8 cellular contexts compared by ENCODE assay signal in the genomic region with DNA sequence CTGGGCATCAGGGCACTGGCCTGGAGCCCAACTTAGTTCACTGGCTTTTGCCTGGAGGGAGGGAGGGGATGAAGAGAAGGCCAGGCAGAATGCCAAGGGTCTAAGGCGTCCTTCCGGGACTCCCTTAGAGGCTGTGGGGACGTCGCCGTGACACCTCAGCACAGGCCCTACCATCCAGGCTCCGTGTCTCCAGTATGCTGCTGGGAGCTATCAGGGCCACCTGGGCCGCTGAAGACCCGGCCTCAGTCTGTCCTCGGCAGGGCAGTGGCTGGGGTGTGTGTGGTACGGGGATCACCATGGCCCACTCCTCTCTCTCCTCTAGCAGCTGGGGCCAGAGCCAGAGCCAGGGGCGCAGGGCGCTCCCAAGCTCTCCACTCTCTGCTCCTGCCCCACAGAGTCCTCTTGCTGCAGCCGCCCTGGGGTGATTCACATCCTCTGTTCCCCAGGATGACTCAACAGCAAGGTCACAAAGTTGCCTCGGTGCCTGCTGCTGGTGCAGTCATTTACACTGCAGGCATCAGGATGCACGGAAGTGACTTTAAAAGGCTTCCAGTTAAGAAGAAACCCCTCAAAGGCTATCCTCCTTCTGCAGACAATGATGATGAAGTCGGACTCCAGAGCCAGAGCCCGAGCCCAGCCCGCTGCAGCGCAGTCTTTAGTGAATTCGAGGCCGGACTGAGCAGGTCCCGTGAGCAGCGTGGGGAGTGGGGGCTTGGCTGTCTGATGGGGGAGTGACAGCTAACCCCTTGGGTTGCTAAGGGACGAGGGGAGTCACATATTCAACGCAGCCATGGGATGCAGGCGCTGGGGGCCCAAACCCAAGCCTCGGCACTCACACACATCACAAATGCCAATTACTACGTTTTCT. TPM values are rescaled to one million over a fixed set of nuclear protein-coding genes. Genes with fewer than 3 reads are reported as not detected.
DNase-seq lines count a peak whose midpoint lies in the region; ATAC-seq and TF ChIP-seq lines count a peak whose summit lies in the region.

No MANE protein-coding gene starts in this region.

- in situ Hi-C loops in astrocyte of the cerebellum (cut with HindIII; ENCODE audit: low sequenced_read_pairs) = no loop called here

- ATAC-seq in naive thymus-derived CD4-positive, alpha-beta T cell = peak; percentile 52
- ATAC-seq in HG02870 (IDR thresholded peaks at IDR 0.05; ENCODE audit: unreplicated experiment) (no peak), HG02571 (IDR thresholded peaks at IDR 0.05; ENCODE audit: unreplicated experiment) (no peak)

- no peak overlapping the region for H3K27ac Mint-ChIP-seq in naive thymus-derived CD4-positive, alpha-beta T cell

- H3K9me3 Mint-ChIP-seq in naive thymus-derived CD4-positive, alpha-beta T cell = no peaks in the 10 kb centered on the region

- CTCF ChIA-PET in naive thymus-derived CD4-positive, alpha-beta T cell (lab: Charles Lee) = no interaction called here

- DNase-seq in AML-193 (lab: John Stamatoyannopoulos, UW) = peak; percentile 3 to 27
- DNase-seq in LHCN-M2 (ENCODE audit: low read depth) = peak; percentile 95
- peak; percentile 47 for DNase-seq in astrocyte of the cerebellum (ENCODE audit: low read depth)
- no peak for DNase-seq in naive thymus-derived CD4-positive, alpha-beta T cell
- no peak for DNase-seq in NCI-H446 (lab: John Stamatoyannopoulos, UW)
- DNase-seq in esophagus squamous epithelium (lab: John Stamatoyannopoulos, UW) = no peak

- intact Hi-C loops in naive thymus-derived CD4-positive, alpha-beta T cell (cut with micrococcal nuclease) = no loop called here
- intact Hi-C loops in esophagus squamous epithelium (cut with DNase I) = no loop called here

- no peaks in the 10 kb centered on the region for H3K27me3 ChIP-seq in naive thymus-derived CD4-positive, alpha-beta T cell (ENCODE audit: control insufficient read depth in 2 of 2, insufficient read depth in 2 of 2, low read length in 2 of 2)
- H3K27me3 ChIP-seq in esophagus squamous epithelium = peaks cover 0 to 8% (median 0%) of the 10 kb centered on the region in 4 donors

- WGBS in esophagus squamous epithelium, 2 donors = 61 to 88% methylated on average over 8 to 12 of the region's 28 CpGs

- H3K4me1 Mint-ChIP-seq in naive thymus-derived CD4-positive, alpha-beta T cell = no peaks in the 10 kb centered on the region

- no peaks in the 10 kb centered on the region for H3K36me3 ChIP-seq in naive thymus-derived CD4-positive, alpha-beta T cell (ENCODE audit: control insufficient read depth in 2 of 3, insufficient read depth in 3 of 3, low read length in 3 of 3)
- no peaks in the 10 kb centered on the region for H3K36me3 ChIP-seq in esophagus squamous epithelium

- no peak overlapping the region for H3K4me3 ChIP-seq in astrocyte of the cerebellum (ENCODE audit: low read depth, low read length)
- H3K4me3 ChIP-seq in naive thymus-derived CD4-positive, alpha-beta T cell (ENCODE audit: low read length) = no peak overlapping the region
- H3K4me3 ChIP-seq in esophagus squamous epithelium = no peak overlapping the region

- no peak for TF ChIP-seq POLR2A in esophagus squamous epithelium (IDR thresholded peaks at IDR 0.05)

- no peaks in the 10 kb centered on the region for H3K9me3 ChIP-seq in naive thymus-derived CD4-positive, alpha-beta T cell (ENCODE audit: control insufficient read depth in 2 of 3, low read length in 3 of 3)
- no peaks in the 10 kb centered on the region for H3K9me3 ChIP-seq in esophagus squamous epithelium

- TF ChIP-seq CTCF in astrocyte of the cerebellum (IDR thresholded peaks at IDR 0.05; ENCODE audit: low read depth, low read length, missing control alignments) (no peak), esophagus squamous epithelium (IDR thresholded peaks at IDR 0.05) (no peak)

- no peaks in the 10 kb centered on the region for H3K27me3 Mint-ChIP-seq in naive thymus-derived CD4-positive, alpha-beta T cell

- H3K27ac ChIP-seq in naive thymus-derived CD4-positive, alpha-beta T cell (ENCODE audit: low read depth, low read length) = no peak overlapping the region
- H3K27ac ChIP-seq in esophagus squamous epithelium = no peak overlapping the region

- H3K36me3 Mint-ChIP-seq in naive thymus-derived CD4-positive, alpha-beta T cell = no peaks in the 10 kb centered on the region

- H3K4me3 Mint-ChIP-seq in naive thymus-derived CD4-positive, alpha-beta T cell = no peak overlapping the region

- H3K4me1 ChIP-seq in naive thymus-derived CD4-positive, alpha-beta T cell (ENCODE audit: control insufficient read depth in 2 of 2, insufficient read depth in 2 of 2, low read length in 2 of 2) = no peaks in the 10 kb centered on the region
- H3K4me1 ChIP-seq in esophagus squamous epithelium = peaks cover 0 to 11% (median 5%) of the 10 kb centered on the region in 3 donors

- POLR2A ChIA-PET in naive thymus-derived CD4-positive, alpha-beta T cell (lab: Charles Lee) = no interaction called here

RNA-seq across cellular contexts. Expression of gene SNORC, which starts 31.9 kb away (rescaled TPM):
- 0.32 and 0.52 TPM in 2 replicates for total RNA-seq in LHCN-M2 (2014; rRNA removed)
- 0.57 TPM for polyA plus RNA-seq in LHCN-M2 (2012)
- total RNA-seq in naive thymus-derived CD4-positive, alpha-beta T cell = 1 to 10 TPM; 1.2 to 3.6 (median 1.6) TPM
- polyA plus RNA-seq in naive thymus-derived CD4-positive, alpha-beta T cell = not detected
- total RNA-seq in esophagus squamous epithelium = under 1 TPM; 0.26 to 0.83 (median 0.66) TPM

Comparison
In these comparisons a context has a peak if more than half of its experiments do, and no peak if none do; other contexts are left out.
1. DNase-seq: peak in AML-193 (2 of 2), LHCN-M2 (single experiment) and astrocyte of the cerebellum (single experiment); none in naive thymus-derived CD4-positive, alpha-beta T cell (0 of 9), NCI-H446 (0 of 2) and esophagus squamous epithelium (single experiment).